ENCODE assay signal across 10 cellular contexts in genomic region chr3:27680517-27681246, GRCh38. TPM values are rescaled to one million over a fixed set of nuclear protein-coding genes. Genes with fewer than 3 reads are reported as not detected.
A peak's percentile ranks its signal among the peaks of the same experiment; 100 is the strongest.
DNase-seq lines count a peak whose midpoint lies in the region; ATAC-seq, FAIRE-seq and TF ChIP-seq lines count a peak whose summit lies in the region.
"Had no signal": no experiment of that assay in that cellular context is flagged by ENCODE, and none has a peak within 500 bp of the region (broad histone marks: within the 10 kb centered on the region; RNA-seq: fewer than 3 reads in every experiment).

No MANE protein-coding gene starts in this region.

- TF ChIP-seq CTCF in Caco-2 (IDR thresholded peaks at IDR 0.05; ENCODE audit: insufficient read depth in 1 of 2, low read depth in 1 of 2, low read length in 1 of 2, severe bottlenecking in 1 of 2, unreplicated experiment in 1 of 2) (no peak), HEK293 (tag by site-specific recombination; IDR thresholded peaks at IDR 0.05) (no peak), left lung (IDR thresholded peaks at IDR 0.05) (no peak), CD14-positive monocyte (IDR thresholded peaks at IDR 0.05) (no peak)

- H3K27me3 ChIP-seq in Caco-2 (replicated peaks; ENCODE audit: control insufficient read depth, insufficient read depth, low read length) (no peaks in the 10 kb centered on the region), left lung (no peaks in the 10 kb centered on the region)
- H3K27me3 ChIP-seq: gastrocnemius medialis, SJSA1 had no signal

- DNase-seq in Caco-2: no peak
- peak; percentile 25 for DNase-seq in UCSD-AML1 (lab: John Stamatoyannopoulos, UW; ENCODE audit: unreplicated experiment)
- DNase-seq in left lung: no peak
- no peak for DNase-seq in CD14-positive monocyte (ENCODE audit: low spot score)
- DNase-seq in stimulated activated CD4-positive, alpha-beta T cell treated with anti-CD3 and anti-CD28 coated beads, Interleukin-2, amount 100 ng/mL, for 24 hours: no peak
- DNase-seq in KG1 (lab: John Stamatoyannopoulos, UW): no peak
- no peak for DNase-seq in GM12892 (ENCODE audit: insufficient read length)
- DNase-seq: gastrocnemius medialis had no signal

- no peaks in the 10 kb centered on the region for H3K27me3 Mint-ChIP-seq in Caco-2 (ENCODE audit: insufficient read depth, unreplicated experiment)
- H3K27me3 Mint-ChIP-seq in CD14-positive monocyte (ENCODE audit: low read depth in 3 of 3): peaks cover 0 to 7% (median 0%) of the 10 kb centered on the region in 3 donors

- CTCF ChIA-PET in Caco-2 (lab: Charles Lee) (interaction anchor here (0.6 to 2.1 kb wide), 7 partner anchors 47 to 416 kb away, joined by 3 to 9 read pairs (median 5); no protein-coding TSS in a partner anchor), HEK293 (lab: Yijun Ruan, JAX) (interaction anchor here (0.6 to 1.8 kb wide), 16 partner anchors 22 to 546 kb away, joined by 3 to 8 read pairs (median 4); no protein-coding TSS in a partner anchor)

- H3K27ac Mint-ChIP-seq in Caco-2 (ENCODE audit: unreplicated experiment) (peak overlapping the region; percentile 79), CD14-positive monocyte (peak overlapping the region in 1 of 7 donors; percentile 42)

- H3K9me3 ChIP-seq in Caco-2 (no peaks in the 10 kb centered on the region), HEK293 (ENCODE audit: control insufficient read depth, insufficient read depth, low read depth, low read length) (no peaks in the 10 kb centered on the region), left lung (no peaks in the 10 kb centered on the region)
- H3K9me3 ChIP-seq: gastrocnemius medialis, SJSA1 had no signal

- ATAC-seq in left lung: peak; percentile 6

- BruUV-seq in Caco-2 (replicated peaks; lab: Mats Ljungman, UMichigan): no TSS peak

- intact Hi-C loops in Caco-2 (cut with micrococcal nuclease; ENCODE audit: unreplicated experiment): loop anchor here (1.0 to 5.0 kb wide), 6 partner anchors 37 to 368 kb away; partner anchors contain the start of gene SLC4A7
- intact Hi-C loops in left lung (cut with DNase I): loop anchor here in 1 of 2 donors (10.0 kb wide), 1 partner anchor 366 kb away; no protein-coding TSS in a partner anchor
- intact Hi-C loops in CD14-positive monocyte (cut with micrococcal nuclease): loop anchor here in 1 of 2 donors (5.0 kb wide), 1 partner anchor 543 kb away; no protein-coding TSS in a partner anchor

- H3K4me1 Mint-ChIP-seq in Caco-2 (ENCODE audit: low read depth, unreplicated experiment): no peaks in the 10 kb centered on the region
- peaks cover 9% of the 10 kb centered on the region for H3K4me1 Mint-ChIP-seq in CD14-positive monocyte

- H3K36me3 Mint-ChIP-seq in Caco-2 (ENCODE audit: insufficient read depth, unreplicated experiment): no peaks in the 10 kb centered on the region
- no peaks in the 10 kb centered on the region for H3K36me3 Mint-ChIP-seq in CD14-positive monocyte

- peak overlapping the region; percentile 68 for H3K4me3 Mint-ChIP-seq in Caco-2 (ENCODE audit: unreplicated experiment)
- peak overlapping the region in 1 of 2 donors; percentile 89 for H3K4me3 Mint-ChIP-seq in CD14-positive monocyte

- no peaks in the 10 kb centered on the region for H3K9me3 Mint-ChIP-seq in Caco-2 (ENCODE audit: unreplicated experiment)
- H3K9me3 Mint-ChIP-seq in CD14-positive monocyte: no peaks in the 10 kb centered on the region

- POLR2A ChIA-PET in Caco-2 (lab: Charles Lee) (no interaction called here), HEK293 (lab: Yijun Ruan, JAX) (no interaction called here)

- H3K36me3 ChIP-seq in Caco-2 (ENCODE audit: control insufficient read depth, insufficient read depth, low read length): no peaks in the 10 kb centered on the region
- H3K36me3 ChIP-seq in HEK293 (ENCODE audit: control insufficient read depth in 2 of 2, insufficient read depth in 1 of 2, low read length in 2 of 2): no peaks in the 10 kb centered on the region
- no peaks in the 10 kb centered on the region for H3K36me3 ChIP-seq in left lung
- H3K36me3 ChIP-seq: gastrocnemius medialis, SJSA1 had no signal

- H3K27ac ChIP-seq in HEK293 (ENCODE audit: extremely low read depth, low read depth, low read length) (no peak overlapping the region), left lung (no peak overlapping the region)
- H3K27ac ChIP-seq: gastrocnemius medialis, SJSA1 had no signal

- H3K4me3 ChIP-seq in Caco-2 (ENCODE audit: low read depth, low read length) (no peak overlapping the region), HEK293 (ENCODE audit: low read depth, low read length) (no peak overlapping the region), left lung (no peak overlapping the region)
- H3K4me3 ChIP-seq: gastrocnemius medialis, SJSA1 had no signal

- FAIRE-seq in GM12892 (lab: Jason Lieb, UNC): no peak

- H3K4me1 ChIP-seq in Caco-2 (peaks cover 4% of the 10 kb centered on the region), HEK293 (ENCODE audit: control insufficient read depth, insufficient read depth, low read length) (peaks cover 4% of the 10 kb centered on the region; the same call in 1 of the 2 replicates), left lung (peaks cover 0 to 10% of the 10 kb centered on the region in 2 donors)

- TF ChIP-seq POLR2A in GM12892 (IDR thresholded peaks at IDR 0.05; ENCODE audit: low read depth, low read length): no peak

TF ChIP-seq in HEK293, 187 proteins besides CTCF, POLR2A, EP300 and RAD21:
- TF ChIP-seq ZNF280D (tag by site-specific recombination; IDR thresholded peaks at IDR 0.05) (no peak), ZIC2 (tag by site-specific recombination; IDR thresholded peaks at IDR 0.05) (peak; percentile 44; the same call in 1 of the 2 replicates)

RNA-seq across cellular contexts. Expression of gene EOMES, which starts 41.4 kb away (rescaled TPM):
- total RNA-seq in Caco-2 (2022) (0.43 and 0.53 TPM in 2 replicates), left lung (under 1 TPM; 0.26 to 0.94 TPM)
- polyA plus RNA-seq in CD14-positive monocyte: under 1 TPM; 0.09 to 0.21 TPM
- polyA plus RNA-seq in GM12892 (2012; ENCODE audit: missing spikeins): not detected
- total RNA-seq: gastrocnemius medialis, SJSA1 had no signal
